In the genomic region with DNA sequence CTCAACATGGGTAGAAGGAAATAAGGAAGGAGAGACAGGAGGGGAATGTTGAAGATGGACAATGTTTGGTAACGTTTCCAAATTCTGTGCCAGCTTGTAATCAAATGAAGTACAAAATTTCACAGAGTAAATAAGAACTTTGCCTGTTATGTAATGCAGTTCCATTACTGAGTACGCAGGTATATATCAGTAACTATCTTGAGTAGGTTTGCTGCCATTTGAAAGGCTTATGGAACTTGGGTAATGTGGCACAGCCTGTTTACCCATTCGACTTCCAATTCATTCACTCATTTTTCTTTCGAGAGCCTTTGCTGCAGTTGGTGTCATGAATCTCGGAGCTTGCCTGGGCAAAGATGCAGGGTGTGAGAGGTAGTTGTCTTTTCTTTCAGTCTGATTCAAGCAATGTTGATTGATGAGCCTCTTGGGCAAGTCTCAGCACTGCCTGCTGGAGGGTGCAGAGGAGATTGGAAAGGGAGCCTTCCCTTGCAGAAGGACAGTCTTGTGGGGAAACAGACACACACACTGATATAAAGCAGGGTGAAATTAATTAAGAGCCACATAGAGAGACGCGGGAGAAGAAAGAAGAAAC, we compare ENCODE assay signal across 1 cellular context.
TF ChIP-seq lines count a peak whose summit lies in the region.

No MANE protein-coding gene starts in this region.

TF ChIP-seq in HepG2, 621 proteins besides CTCF, POLR2A, EP300 and RAD21 (continued from another document):
- no peak for TF ChIP-seq ZNF737 (CRISPR knock-in tag; IDR thresholded peaks at IDR 0.05; ENCODE audit: borderline replicate concordance)
- TF ChIP-seq BRD4 (CRISPR knock-in tag; IDR thresholded peaks at IDR 0.05): no peak
- no peak for TF ChIP-seq KMT2B (CRISPR knock-in tag; IDR thresholded peaks at IDR 0.05)
- TF ChIP-seq SKIL (CRISPR knock-in tag; IDR thresholded peaks at IDR 0.05; ENCODE audit: borderline replicate concordance): no peak
- TF ChIP-seq ZNF850 (CRISPR knock-in tag; conservative IDR thresholded peaks at IDR 0.05): no peak
- TF ChIP-seq HOMEZ (CRISPR knock-in tag; IDR thresholded peaks at IDR 0.05; ENCODE audit: low read depth): no peak
